ENCODE assay signal across 11 cellular contexts in the genomic region with DNA sequence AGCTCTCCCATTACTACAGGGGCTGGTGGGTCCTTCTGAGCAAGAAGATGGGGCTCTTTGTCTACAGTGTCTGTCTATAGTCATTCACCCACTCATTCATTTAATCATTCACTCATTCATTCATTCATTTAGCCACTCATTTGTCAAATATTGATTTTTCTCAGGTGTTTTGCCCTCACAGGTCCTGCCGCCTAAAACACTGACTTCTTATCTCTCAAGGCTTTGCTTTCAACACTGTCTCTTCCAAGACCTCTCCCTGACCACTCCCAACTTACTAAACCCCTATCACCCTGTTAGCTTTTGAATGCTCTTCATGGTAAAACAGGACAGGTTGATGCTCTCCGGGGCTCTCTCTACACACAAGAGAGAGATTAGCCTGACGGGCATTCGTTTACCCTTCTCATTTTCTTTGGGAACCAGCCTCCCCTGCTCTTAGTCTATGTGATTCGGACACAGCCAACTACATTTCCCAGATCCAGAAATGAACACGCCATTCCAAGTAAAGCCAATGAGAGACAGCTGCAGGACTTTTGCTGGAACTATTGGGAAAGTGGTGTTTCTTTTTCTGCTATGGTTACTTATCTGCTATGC. TPM values are rescaled to one million over a fixed set of nuclear protein-coding genes. Genes with fewer than 3 reads are reported as not detected.
A peak's percentile ranks its signal among the peaks of the same experiment; 100 is the strongest.
DNase-seq lines count a peak whose midpoint lies in the region; ATAC-seq and FAIRE-seq lines count a peak whose summit lies in the region.
"Had no signal": no experiment of that assay in that cellular context is flagged by ENCODE, and none has a peak within 500 bp of the region (broad histone marks: within the 10 kb centered on the region; RNA-seq: fewer than 3 reads in every experiment).

No MANE protein-coding gene starts in this region.

- no peak overlapping the region for H3K4me3 Mint-ChIP-seq in dendritic cell treated with granulocyte-macrophage colony-stimulating factor and Interleukin-4, amounts not matched to agents 40 ng/mL and 50 ng/mL, for 4 days

- no peaks in the 10 kb centered on the region for H3K27me3 ChIP-seq in BLaER1
- no peaks in the 10 kb centered on the region for H3K27me3 ChIP-seq in HUES6 (ENCODE audit: control insufficient read depth, insufficient read depth, low read length)

- no peak for ATAC-seq in GM21367 (IDR thresholded peaks at IDR 0.05; ENCODE audit: unreplicated experiment)

- H3K4me2 ChIP-seq in BLaER1 = peak overlapping the region; percentile 95

- H3K36me3 ChIP-seq in BLaER1 (no peaks in the 10 kb centered on the region), HUES6 (ENCODE audit: control insufficient read depth, insufficient read depth, low read length) (no peaks in the 10 kb centered on the region)
- H3K36me3 ChIP-seq: neutrophil, tibial artery had no signal

- H3K4me3 ChIP-seq in BLaER1 (no peak overlapping the region; the same call in 1 of the 2 replicates), HUES6 (ENCODE audit: low read depth, low read length) (no peak overlapping the region)
- H3K4me3 ChIP-seq: tibial artery had no signal

- intact Hi-C loops in dendritic cell treated with granulocyte-macrophage colony-stimulating factor and Interleukin-4, amounts not matched to agents 40 ng/mL and 50 ng/mL, for 4 days (cut with micrococcal nuclease) = loop anchor here (10.0 kb wide), 1 partner anchor 51 kb away; a partner anchor contains a TSS

- peak overlapping the region; percentile 80; the same call in 1 of the 2 replicates for H3K9ac ChIP-seq in BLaER1
- peak overlapping the region; percentile 59 for H3K9ac ChIP-seq in HUES6 (ENCODE audit: low read length)

- H3K4me1 ChIP-seq in BLaER1 (peaks cover 93% of the 10 kb centered on the region), HUES6 (ENCODE audit: control insufficient read depth, insufficient read depth, low read length) (peaks cover 44% of the 10 kb centered on the region)
- H3K4me1 ChIP-seq: tibial artery had no signal

- no peaks in the 10 kb centered on the region for H3K9me3 Mint-ChIP-seq in dendritic cell treated with granulocyte-macrophage colony-stimulating factor and Interleukin-4, amounts not matched to agents 40 ng/mL and 50 ng/mL, for 4 days

- in situ Hi-C loops in G401 (cut with HindIII; ENCODE audit: low sequenced_read_pairs) = no loop called here

- peak; percentile 48 for FAIRE-seq in GM19239 (lab: Jason Lieb, UNC)

- H3K4me1 Mint-ChIP-seq in dendritic cell treated with granulocyte-macrophage colony-stimulating factor and Interleukin-4, amounts not matched to agents 40 ng/mL and 50 ng/mL, for 4 days (ENCODE audit: low read depth) = peaks cover 47% of the 10 kb centered on the region

- no peak for DNase-seq in GM19239 (ENCODE audit: insufficient read length, low spot score)
- DNase-seq in 8988T = no peak
- no peak for DNase-seq in G401 (ENCODE audit: low spot score)
- no peak for DNase-seq in NCI-H1105 (lab: John Stamatoyannopoulos, UW)
- DNase-seq: NCI-H510A treated with DMSO at 0.1 percent for 48 hours had no signal

- H4K20me1 ChIP-seq in BLaER1 = no peaks in the 10 kb centered on the region

- H3K36me3 Mint-ChIP-seq in dendritic cell treated with granulocyte-macrophage colony-stimulating factor and Interleukin-4, amounts not matched to agents 40 ng/mL and 50 ng/mL, for 4 days (ENCODE audit: low read depth) = no peaks in the 10 kb centered on the region

- H3K27ac Mint-ChIP-seq in dendritic cell treated with granulocyte-macrophage colony-stimulating factor and Interleukin-4, amounts not matched to agents 40 ng/mL and 50 ng/mL, for 4 days = peak overlapping the region; percentile 85

- H3K9me3 ChIP-seq in BLaER1 = peaks cover 7% of the 10 kb centered on the region; the same call in 1 of the 2 replicates
- no peaks in the 10 kb centered on the region for H3K9me3 ChIP-seq in HUES6 (ENCODE audit: control insufficient read depth, insufficient read depth, low read depth, low read length)
- H3K9me3 ChIP-seq: neutrophil, tibial artery had no signal

- H3K27me3 Mint-ChIP-seq in dendritic cell treated with granulocyte-macrophage colony-stimulating factor and Interleukin-4, amounts not matched to agents 40 ng/mL and 50 ng/mL, for 4 days = peaks cover 11% of the 10 kb centered on the region

- H3K27ac ChIP-seq in BLaER1 = peak overlapping the region; percentile 92
- H3K27ac ChIP-seq in HUES6 (ENCODE audit: low read depth, low read length) = no peak overlapping the region
- H3K27ac ChIP-seq: tibial artery had no signal

RNA-seq across cellular contexts. Expression of a gene that starts 22.7 kb away (rescaled TPM):
- not detected in 2 replicates for total RNA-seq in G401 (2014; rRNA removed; shearing (Covaris generic))

RNA-seq across cellular contexts. Expression of a gene that starts 43.0 kb away (rescaled TPM):
- 16.7 and 18.7 TPM in 2 replicates for total RNA-seq in G401 (2014; rRNA removed; shearing (Covaris generic))

RNA-seq across cellular contexts. Expression of a gene that starts 51.3 kb away (rescaled TPM):
- total RNA-seq in G401 (2014; rRNA removed; shearing (Covaris generic)) = not detected in 2 replicates
